In the genomic region with DNA sequence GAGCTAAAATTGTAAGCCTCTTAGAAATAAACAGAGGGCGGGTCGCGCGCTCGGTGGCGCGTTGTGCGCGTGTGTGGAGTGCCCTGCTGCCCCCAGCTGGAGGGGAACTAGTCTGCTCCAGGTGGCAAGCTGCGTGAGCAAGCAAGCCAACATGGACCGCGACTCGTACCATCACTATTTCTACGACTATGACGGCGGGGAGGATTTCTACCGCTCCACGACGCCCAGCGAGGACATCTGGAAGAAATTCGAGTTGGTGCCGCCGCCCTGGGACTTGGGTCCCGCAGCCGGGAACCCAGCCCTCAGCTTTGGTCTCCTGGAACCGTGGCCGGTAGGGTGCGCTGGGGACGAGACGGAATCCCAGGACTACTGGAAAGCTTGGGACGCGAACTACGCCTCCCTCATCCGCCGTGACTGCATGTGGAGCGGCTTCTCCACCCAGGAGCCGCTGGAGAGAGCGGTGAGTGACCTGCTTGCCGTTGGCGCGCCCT, we compare ENCODE assay signal across 10 cellular contexts.
DNase-seq lines count a peak whose midpoint lies in the region; ATAC-seq lines count a peak whose summit lies in the region.
"Had no signal": no experiment of that assay in that cellular context is flagged by ENCODE, and none has a peak within 500 bp of the region (broad histone marks: within the 10 kb centered on the region; RNA-seq: fewer than 3 reads in every experiment).

No MANE protein-coding gene starts in this region.

- H3K4me3 Mint-ChIP-seq in activated naive CD4-positive, alpha-beta T cell treated with anti-CD3 and anti-CD28 coated beads, Interleukin-2, amount 50 U/mL, for 24 hours: peak overlapping the region; percentile 11
- H3K4me3 Mint-ChIP-seq: activated B cell treated with CpG ODN at 0.5 μM for 24 hours had no signal

- no peak for ATAC-seq in HG03342 (IDR thresholded peaks at IDR 0.05; ENCODE audit: unreplicated experiment)
- ATAC-seq in HG03175 (IDR thresholded peaks at IDR 0.05; ENCODE audit: unreplicated experiment): no peak

- no peaks in the 10 kb centered on the region for H3K9me3 Mint-ChIP-seq in activated naive CD4-positive, alpha-beta T cell treated with anti-CD3 and anti-CD28 coated beads, Interleukin-2, amount 50 U/mL, for 24 hours
- H3K9me3 Mint-ChIP-seq: activated B cell treated with CpG ODN at 0.5 μM for 24 hours had no signal

- peaks cover 15% of the 10 kb centered on the region for H3K27me3 ChIP-seq in iPS-15b (ENCODE audit: control insufficient read depth, insufficient read depth, low read length)

- no peak overlapping the region for H3K27ac Mint-ChIP-seq in activated naive CD4-positive, alpha-beta T cell treated with anti-CD3 and anti-CD28 coated beads, Interleukin-2, amount 50 U/mL, for 24 hours
- H3K27ac Mint-ChIP-seq: activated B cell treated with CpG ODN at 0.5 μM for 24 hours had no signal

- H3K4me1 ChIP-seq in iPS-15b (ENCODE audit: control insufficient read depth, insufficient read depth, low read length): no peaks in the 10 kb centered on the region

- no peaks in the 10 kb centered on the region for H3K36me3 Mint-ChIP-seq in activated naive CD4-positive, alpha-beta T cell treated with anti-CD3 and anti-CD28 coated beads, Interleukin-2, amount 50 U/mL, for 24 hours

- peak overlapping the region; percentile 60 for H3K9ac ChIP-seq in iPS-15b (ENCODE audit: low read depth, low read length)

- H3K9me3 ChIP-seq in iPS-15b (ENCODE audit: control insufficient read depth, insufficient read depth, low read length): no peaks in the 10 kb centered on the region

- H3K36me3 ChIP-seq in iPS-15b (ENCODE audit: control insufficient read depth, insufficient read depth, low read length): no peaks in the 10 kb centered on the region

- H3K4me3 ChIP-seq in iPS-15b (ENCODE audit: low read depth, low read length): peak overlapping the region; percentile 70

- peaks cover 8% of the 10 kb centered on the region for H3K27me3 Mint-ChIP-seq in activated naive CD4-positive, alpha-beta T cell treated with anti-CD3 and anti-CD28 coated beads, Interleukin-2, amount 50 U/mL, for 24 hours

- H3K4me1 Mint-ChIP-seq in activated naive CD4-positive, alpha-beta T cell treated with anti-CD3 and anti-CD28 coated beads, Interleukin-2, amount 50 U/mL, for 24 hours: peaks cover 7% of the 10 kb centered on the region

- peak; percentile 3 for DNase-seq in activated T-cell treated with anti-CD3 and anti-CD28 coated beads for 48 hours (ENCODE audit: low read depth)
- no peak for DNase-seq in activated T-cell treated with anti-CD3 and anti-CD28 coated beads, Interleukin-2, amount 50 U/mL, for 1 hour
- DNase-seq in stimulated activated CD4-positive, alpha-beta T cell treated with anti-CD3 and anti-CD28 coated beads, Interleukin-4, amount 100 ng/mL, for 1 hour: peak; percentile 2
- DNase-seq in SKM-1 (lab: John Stamatoyannopoulos, UW; ENCODE audit: unreplicated experiment): no peak
- DNase-seq: activated B cell treated with CpG ODN at 0.5 μM for 24 hours, NCI-H2029 treated with DMSO at 0.1 percent for 48 hours had no signal

Comparison
In these comparisons a context has a peak if more than half of its experiments do, and no peak if none do; other contexts are left out.
1. DNase-seq: peak in activated T-cell treated with anti-CD3 and anti-CD28 coated beads for 48 hours (single experiment) and stimulated activated CD4-positive, alpha-beta T cell treated with anti-CD3 and anti-CD28 coated beads, Interleukin-4, amount 100 ng/mL, for 1 hour (single experiment); none in activated T-cell treated with anti-CD3 and anti-CD28 coated beads, Interleukin-2, amount 50 U/mL, for 1 hour (single experiment) and SKM-1 (single experiment).